Comparison of ENCODE assay signal across 8 cellular contexts in the genomic region with DNA sequence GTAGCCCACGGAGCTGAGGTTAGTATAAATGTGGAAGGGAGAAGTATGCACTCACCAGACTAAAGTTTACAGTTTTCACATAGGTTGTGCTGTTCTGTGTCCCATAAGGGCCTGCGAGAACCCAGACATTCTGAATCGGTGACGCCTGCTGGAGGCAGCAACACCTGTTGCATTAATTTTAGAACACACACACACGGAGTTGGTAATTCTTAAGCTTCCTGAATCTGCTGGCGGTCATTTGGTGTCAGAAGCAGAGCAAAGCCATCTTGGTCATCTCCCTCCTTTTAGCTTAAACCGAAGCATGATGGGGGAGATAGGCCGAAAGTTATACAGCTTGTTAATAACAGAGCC. TPM values are rescaled to one million over a fixed set of nuclear protein-coding genes. Genes with fewer than 3 reads are reported as not detected.
DNase-seq lines count a peak whose midpoint lies in the region; ATAC-seq, FAIRE-seq and TF ChIP-seq lines count a peak whose summit lies in the region.

No MANE protein-coding gene starts in this region.

- H3K27me3 ChIP-seq in KMS-11 (ENCODE audit: insufficient read depth, low read depth): no peaks in the 10 kb centered on the region
- H3K27me3 ChIP-seq in stomach smooth muscle (ENCODE audit: control insufficient read depth in 1 of 2, insufficient read depth in 2 of 2, low read length in 2 of 2): no peaks in the 10 kb centered on the region

- in situ Hi-C loops in astrocyte of the cerebellum (cut with HindIII; ENCODE audit: low sequenced_read_pairs): no loop called here

- intact Hi-C loops in kidney (cut with DNase I): no loop called here

- H3K36me3 ChIP-seq in KMS-11 (ENCODE audit: insufficient read depth): peaks cover 11% of the 10 kb centered on the region; the same call in 1 of the 2 replicates
- peaks cover 0 to 16% of the 10 kb centered on the region in 2 donors for H3K36me3 ChIP-seq in kidney (ENCODE audit: control insufficient read depth in 1 of 2, insufficient read depth in 2 of 2, low read length in 2 of 2)
- peaks cover 10 to 13% of the 10 kb centered on the region in 2 donors for H3K36me3 ChIP-seq in stomach smooth muscle (ENCODE audit: control insufficient read depth in 2 of 2, insufficient read depth in 2 of 2, low read length in 2 of 2)

- H3K4me2 ChIP-seq in KMS-11: peak overlapping the region; percentile 55

- peak overlapping the region; percentile 60 for H3K4me3 ChIP-seq in GM12865 (ENCODE audit: low read depth, low read length)
- H3K4me3 ChIP-seq in KMS-11 (IDR thresholded peaks at IDR 0.05; ENCODE audit: insufficient read depth, low read depth, low read length): peak overlapping the region; percentile 54
- peak overlapping the region; percentile 66 for H3K4me3 ChIP-seq in astrocyte of the cerebellum (ENCODE audit: low read depth, low read length)
- H3K4me3 ChIP-seq in kidney (ENCODE audit: low read length in 2 of 2): peak overlapping the region; percentile 85 to 99
- peak overlapping the region; percentile 99 to 100 for H3K4me3 ChIP-seq in stomach smooth muscle (ENCODE audit: low read length in 2 of 2)

- peak; percentile 61 for DNase-seq in GM12865 (ENCODE audit: low read depth)
- DNase-seq in astrocyte of the cerebellum (ENCODE audit: low read depth): no peak
- no peak for DNase-seq in kidney
- no peak for DNase-seq in NCI-H1694 (lab: John Stamatoyannopoulos, UW)
- DNase-seq in NK-92 (lab: John Stamatoyannopoulos, UW; ENCODE audit: unreplicated experiment): no peak

- FAIRE-seq in kidney (lab: Jason Lieb, UNC): no peak

- H3K4me1 ChIP-seq in KMS-11 (ENCODE audit: low read depth, poor library complexity, severe bottlenecking) (peaks cover 23% of the 10 kb centered on the region), kidney (ENCODE audit: control insufficient read depth in 1 of 2, insufficient read depth in 1 of 2, low read depth in 1 of 2, low read length in 2 of 2) (peaks cover 5 to 9% of the 10 kb centered on the region in 2 donors), stomach smooth muscle (ENCODE audit: control insufficient read depth, insufficient read depth, low read length) (peaks cover 20% of the 10 kb centered on the region)

- peaks cover 45% of the 10 kb centered on the region for H3K79me2 ChIP-seq in KMS-11 (ENCODE audit: insufficient read depth, low read depth)

- no peaks in the 10 kb centered on the region; the same call in 1 of the 2 replicates for H4K20me1 ChIP-seq in KMS-11 (ENCODE audit: insufficient read depth)

- H3K27ac ChIP-seq in KMS-11 (peak overlapping the region; percentile 53), kidney (ENCODE audit: low read depth in 2 of 2, low read length in 2 of 2) (peak overlapping the region in 1 of 2 donors; percentile 95), stomach smooth muscle (ENCODE audit: low read length) (peak overlapping the region; percentile 94)

- H3K9me3 ChIP-seq in kidney (ENCODE audit: control insufficient read depth in 1 of 2, low read length in 2 of 2) (no peaks in the 10 kb centered on the region), stomach smooth muscle (ENCODE audit: control insufficient read depth in 2 of 2, low read length in 2 of 2) (no peaks in the 10 kb centered on the region)

- TF ChIP-seq CTCF in GM12865 (IDR thresholded peaks at IDR 0.05; ENCODE audit: insufficient read depth, low read depth, low read length, missing control alignments) (no peak), KMS-11 (conservative IDR thresholded peaks at IDR 0.05; ENCODE audit: low read depth, low read length) (no peak), astrocyte of the cerebellum (IDR thresholded peaks at IDR 0.05; ENCODE audit: low read depth, low read length, missing control alignments) (peak; percentile 6), kidney (IDR thresholded peaks at IDR 0.05; ENCODE audit: borderline replicate concordance, extremely low read depth, insufficient read depth) (no peak)

- H3K9ac ChIP-seq in KMS-11: peak overlapping the region; percentile 61; the same call in 1 of the 2 replicates
- H3K9ac ChIP-seq in kidney (ENCODE audit: low read length in 2 of 2): peak overlapping the region; percentile 77 to 88
- H3K9ac ChIP-seq in stomach smooth muscle (ENCODE audit: low read length in 2 of 2): peak overlapping the region; percentile 74 to 98

- H2AFZ ChIP-seq in KMS-11 (ENCODE audit: low read depth): peak overlapping the region; percentile 87

- ATAC-seq in GM21717 (IDR thresholded peaks at IDR 0.05; ENCODE audit: unreplicated experiment): peak; percentile 30

RNA-seq across cellular contexts. Expression of a gene that starts 41.1 kb away (rescaled TPM):
- 4.7 TPM for total RNA-seq in kidney
- 1.8 TPM for polyA plus RNA-seq in kidney (ENCODE audit: insufficient read depth, low read depth, low replicate concordance)

RNA-seq across cellular contexts. Expression of a gene that starts 55.1 kb away (rescaled TPM):
- total RNA-seq in kidney: not detected
- not detected for polyA plus RNA-seq in kidney (ENCODE audit: insufficient read depth, low read depth, low replicate concordance)

RNA-seq across cellular contexts. Expression of a gene that starts 58.6 kb away (rescaled TPM):
- 13.8 TPM for total RNA-seq in kidney
- polyA plus RNA-seq in kidney (ENCODE audit: insufficient read depth, low read depth, low replicate concordance): 4.0 TPM
